In the genomic region with DNA sequence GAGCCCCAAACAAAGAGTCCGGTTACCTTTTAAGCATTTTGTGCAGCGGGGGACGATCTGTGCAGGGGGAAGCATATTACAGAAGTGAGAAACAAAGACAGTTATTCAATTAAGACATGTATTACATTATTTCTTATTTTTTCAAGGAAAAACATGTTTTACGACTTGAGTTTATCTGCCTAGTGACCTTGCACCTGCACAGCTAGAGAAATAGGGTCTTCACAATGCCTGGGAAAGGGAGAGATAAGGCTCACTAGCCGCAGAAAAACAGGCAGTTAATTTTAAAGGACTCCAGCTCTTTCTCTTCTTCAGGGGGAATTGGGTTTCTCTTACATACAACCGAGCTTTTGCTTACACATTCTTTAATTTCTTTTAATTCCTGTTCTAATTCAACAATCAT, we compare ENCODE assay signal across 1 cellular context.
TF ChIP-seq lines count a peak whose summit lies in the region.

No MANE protein-coding gene starts in this region.

TF ChIP-seq in K562, 482 proteins besides CTCF, POLR2A, EP300 and RAD21 (continued from another document):
- 0 out of 2 replicates have a peak, but pooled peaks have one; percentile 14 for TF ChIP-seq CBFA2T2 (conservative IDR thresholded peaks at IDR 0.05)
- TF ChIP-seq ZBTB7A (IDR thresholded peaks at IDR 0.05; ENCODE audit: borderline replicate concordance, control insufficient read depth, low read depth, low read length): 0 out of 2 replicates have a peak, but pooled peaks have one; percentile 32
- TF ChIP-seq TAL1 (IDR thresholded peaks at IDR 0.05): peak; percentile 46; the same call in 1 of the 2 replicates
- TF ChIP-seq TCF3 (CRISPR knock-in tag; IDR thresholded peaks at IDR 0.05): peak; percentile 75
